Comparison of ENCODE assay signal across 8 cellular contexts in the genomic region with DNA sequence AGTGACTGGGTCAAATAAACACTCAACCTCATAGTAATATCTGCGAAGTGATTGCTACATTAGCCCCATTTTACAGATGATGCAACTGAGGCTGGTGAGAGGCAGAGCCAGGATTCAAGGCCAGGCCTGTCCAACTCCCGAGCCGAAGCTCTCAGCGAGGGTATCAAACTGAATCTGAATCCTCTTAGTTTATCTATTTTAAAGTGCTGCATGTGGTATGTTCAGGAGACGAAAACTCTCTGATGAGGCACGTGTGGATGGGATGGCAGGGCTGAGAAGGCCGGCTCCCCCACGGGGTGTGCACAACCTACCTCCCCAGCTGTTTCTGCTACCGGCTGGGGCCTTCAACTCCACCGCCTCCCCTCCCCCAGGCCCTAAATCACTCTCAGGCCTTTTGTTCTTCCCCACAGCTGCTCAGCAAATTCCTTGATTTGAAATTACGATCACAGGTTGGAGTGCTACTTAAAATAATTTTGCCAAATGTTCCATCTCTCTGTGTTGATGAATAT.
DNase-seq lines count a peak whose midpoint lies in the region; ATAC-seq and TF ChIP-seq lines count a peak whose summit lies in the region.

No MANE protein-coding gene starts in this region.

- H3K9me3 ChIP-seq in HUES6 (ENCODE audit: control insufficient read depth, insufficient read depth, low read depth, low read length) (no peaks in the 10 kb centered on the region), muscle layer of colon (ENCODE audit: low read length) (no peaks in the 10 kb centered on the region)

- DNase-seq in CD14-positive monocyte (ENCODE audit: low spot score) (no peak), GF-D8 (lab: John Stamatoyannopoulos, UW) (no peak), middle frontal gyrus (ENCODE audit: extremely low spot score, low spot score) (no peak)
- no peak for DNase-seq in activated naive CD8-positive, alpha-beta T cell treated with anti-CD3 and anti-CD28 coated beads for 36 hours

- H3K27me3 Mint-ChIP-seq in CD14-positive monocyte (ENCODE audit: low read depth in 3 of 3): peaks cover 0 to 2% (median 0%) of the 10 kb centered on the region in 3 donors
- no peaks in the 10 kb centered on the region for H3K27me3 Mint-ChIP-seq in activated naive CD8-positive, alpha-beta T cell treated with anti-CD3 and anti-CD28 coated beads for 36 hours

- peak overlapping the region; percentile 92 for H3K27ac ChIP-seq in HUES6 (ENCODE audit: low read depth, low read length)
- peak overlapping the region; percentile 41 for H3K27ac ChIP-seq in muscle layer of colon (ENCODE audit: low read depth, low read length)

- H3K27ac Mint-ChIP-seq in CD14-positive monocyte: peak overlapping the region; percentile 25 to 100 (median 74)
- peak overlapping the region; percentile 65 for H3K27ac Mint-ChIP-seq in activated naive CD8-positive, alpha-beta T cell treated with anti-CD3 and anti-CD28 coated beads for 36 hours

- H3K27me3 ChIP-seq in HUES6 (ENCODE audit: control insufficient read depth, insufficient read depth, low read length): no peaks in the 10 kb centered on the region
- no peaks in the 10 kb centered on the region for H3K27me3 ChIP-seq in muscle layer of colon (ENCODE audit: control insufficient read depth in 1 of 2, insufficient read depth in 2 of 2, low read length in 2 of 2)

- H3K9ac ChIP-seq in HUES6 (ENCODE audit: low read length) (peak overlapping the region; percentile 61), muscle layer of colon (ENCODE audit: low read length) (no peak overlapping the region)

- no peak for TF ChIP-seq CTCF in CD14-positive monocyte (IDR thresholded peaks at IDR 0.05)

- H3K4me3 ChIP-seq in HUES6 (ENCODE audit: low read depth, low read length) (no peak overlapping the region), muscle layer of colon (ENCODE audit: low read depth in 1 of 2, low read length in 2 of 2) (no peak overlapping the region)

- no peak overlapping the region for H3K4me3 Mint-ChIP-seq in CD14-positive monocyte
- no peak overlapping the region for H3K4me3 Mint-ChIP-seq in activated naive CD8-positive, alpha-beta T cell treated with anti-CD3 and anti-CD28 coated beads for 36 hours

- H3K4me1 ChIP-seq in HUES6 (ENCODE audit: control insufficient read depth, insufficient read depth, low read length): peaks cover 61% of the 10 kb centered on the region
- peaks cover 33% of the 10 kb centered on the region for H3K4me1 ChIP-seq in muscle layer of colon (ENCODE audit: insufficient read depth, low read length)

- H3K4me1 Mint-ChIP-seq in CD14-positive monocyte: peaks cover 89% of the 10 kb centered on the region
- peaks cover 68% of the 10 kb centered on the region for H3K4me1 Mint-ChIP-seq in activated naive CD8-positive, alpha-beta T cell treated with anti-CD3 and anti-CD28 coated beads for 36 hours

- H3K36me3 ChIP-seq in HUES6 (ENCODE audit: control insufficient read depth, insufficient read depth, low read length): no peaks in the 10 kb centered on the region
- no peaks in the 10 kb centered on the region for H3K36me3 ChIP-seq in muscle layer of colon (ENCODE audit: insufficient read depth, low read length)

- H3K9me3 Mint-ChIP-seq in CD14-positive monocyte: no peaks in the 10 kb centered on the region
- no peaks in the 10 kb centered on the region for H3K9me3 Mint-ChIP-seq in activated naive CD8-positive, alpha-beta T cell treated with anti-CD3 and anti-CD28 coated beads for 36 hours

- intact Hi-C loops in CD14-positive monocyte (cut with micrococcal nuclease): no loop called here

- ATAC-seq in GM21360 (IDR thresholded peaks at IDR 0.05; ENCODE audit: unreplicated experiment): no peak
- ATAC-seq in HG03378 (IDR thresholded peaks at IDR 0.05; ENCODE audit: unreplicated experiment): no peak

- H3K36me3 Mint-ChIP-seq in CD14-positive monocyte: peaks cover 5 to 8% of the 10 kb centered on the region in 2 donors
- peaks cover 3% of the 10 kb centered on the region for H3K36me3 Mint-ChIP-seq in activated naive CD8-positive, alpha-beta T cell treated with anti-CD3 and anti-CD28 coated beads for 36 hours
